Comparison of ENCODE assay signal across 18 cellular contexts in genomic region chr3:125366132-125366531, GRCh38.
"Had no signal": no experiment of that assay in that cellular context is flagged by ENCODE, and none has a peak within 500 bp of the region (broad histone marks: within the 10 kb centered on the region; RNA-seq: fewer than 3 reads in every experiment).

No MANE protein-coding gene starts in this region.

- H3K36me3 ChIP-seq: brain microvascular endothelial cell, gastrocnemius medialis, ovary, right lobe of liver had no signal

- H3K4me3 ChIP-seq: coronary artery, gastrocnemius medialis, ovary, right lobe of liver had no signal

- H3K4me3 Mint-ChIP-seq: activated CD4-positive, alpha-beta memory T cell treated with anti-CD3 and anti-CD28 coated beads, Interleukin-2, amount 10 ng/mL, durations not matched to agents 7 days and 5 days; activated CD8-positive, alpha-beta memory T cell treated with anti-CD3 and anti-CD28 coated beads, Interleukin-2, amount 10 ng/mL, durations not matched to agents 7 days and 5 days had no signal

- ATAC-seq: activated CD8-positive, alpha-beta memory T cell treated with anti-CD3 and anti-CD28 coated beads, Interleukin-2, amount 10 ng/mL, durations not matched to agents 7 days and 5 days; esophagus mucosa; gastrocnemius medialis; left ventricle myocardium superior; right lobe of liver had no signal

- H3K27me3 ChIP-seq: brain microvascular endothelial cell, gastrocnemius medialis, ovary, right lobe of liver had no signal

- H3K27ac Mint-ChIP-seq: activated CD4-positive, alpha-beta memory T cell treated with anti-CD3 and anti-CD28 coated beads, Interleukin-2, amount 10 ng/mL, durations not matched to agents 7 days and 5 days; activated CD8-positive, alpha-beta memory T cell treated with anti-CD3 and anti-CD28 coated beads, Interleukin-2, amount 10 ng/mL, durations not matched to agents 7 days and 5 days had no signal

- H3K9me3 ChIP-seq: gastrocnemius medialis, ovary, right lobe of liver had no signal

- H3K27me3 Mint-ChIP-seq: activated CD4-positive, alpha-beta memory T cell treated with anti-CD3 and anti-CD28 coated beads, Interleukin-2, amount 10 ng/mL, durations not matched to agents 7 days and 5 days; activated CD8-positive, alpha-beta memory T cell treated with anti-CD3 and anti-CD28 coated beads, Interleukin-2, amount 10 ng/mL, durations not matched to agents 7 days and 5 days; naive B cell had no signal

- H3K27ac ChIP-seq: brain microvascular endothelial cell, coronary artery, gastrocnemius medialis, ovary, right lobe of liver had no signal

- H3K9me3 Mint-ChIP-seq: activated CD4-positive, alpha-beta memory T cell treated with anti-CD3 and anti-CD28 coated beads, Interleukin-2, amount 10 ng/mL, durations not matched to agents 7 days and 5 days; naive B cell had no signal

- DNase-seq: activated CD4-positive, alpha-beta memory T cell treated with anti-CD3 and anti-CD28 coated beads, Interleukin-2, amount 10 ng/mL, durations not matched to agents 7 days and 5 days; activated CD4-positive, alpha-beta T cell treated with anti-CD3 and anti-CD28 coated beads for 48 hours; activated CD4-positive, CD25-positive, alpha-beta regulatory T cell; activated CD8-positive, alpha-beta memory T cell treated with anti-CD3 and anti-CD28 coated beads, Interleukin-2, amount 10 ng/mL, durations not matched to agents 7 days and 5 days; anterior cingulate cortex; brain microvascular endothelial cell; central memory CD4-positive, alpha-beta T cell; gastrocnemius medialis; head of caudate nucleus; left ventricle myocardium superior; naive B cell; ovary; right lobe of liver; small intestine; stimulated activated CD4-positive, alpha-beta T cell treated with anti-CD3 and anti-CD28 coated beads, Interleukin-15, amount 100 ng/mL, for 24 hours; stimulated activated CD4-positive, alpha-beta T cell treated with anti-CD3 and anti-CD28 coated beads, Interleukin-4, amount 100 ng/mL, for 1 hour had no signal
